Comparison of ENCODE assay signal across 8 cellular contexts in the genomic region with DNA sequence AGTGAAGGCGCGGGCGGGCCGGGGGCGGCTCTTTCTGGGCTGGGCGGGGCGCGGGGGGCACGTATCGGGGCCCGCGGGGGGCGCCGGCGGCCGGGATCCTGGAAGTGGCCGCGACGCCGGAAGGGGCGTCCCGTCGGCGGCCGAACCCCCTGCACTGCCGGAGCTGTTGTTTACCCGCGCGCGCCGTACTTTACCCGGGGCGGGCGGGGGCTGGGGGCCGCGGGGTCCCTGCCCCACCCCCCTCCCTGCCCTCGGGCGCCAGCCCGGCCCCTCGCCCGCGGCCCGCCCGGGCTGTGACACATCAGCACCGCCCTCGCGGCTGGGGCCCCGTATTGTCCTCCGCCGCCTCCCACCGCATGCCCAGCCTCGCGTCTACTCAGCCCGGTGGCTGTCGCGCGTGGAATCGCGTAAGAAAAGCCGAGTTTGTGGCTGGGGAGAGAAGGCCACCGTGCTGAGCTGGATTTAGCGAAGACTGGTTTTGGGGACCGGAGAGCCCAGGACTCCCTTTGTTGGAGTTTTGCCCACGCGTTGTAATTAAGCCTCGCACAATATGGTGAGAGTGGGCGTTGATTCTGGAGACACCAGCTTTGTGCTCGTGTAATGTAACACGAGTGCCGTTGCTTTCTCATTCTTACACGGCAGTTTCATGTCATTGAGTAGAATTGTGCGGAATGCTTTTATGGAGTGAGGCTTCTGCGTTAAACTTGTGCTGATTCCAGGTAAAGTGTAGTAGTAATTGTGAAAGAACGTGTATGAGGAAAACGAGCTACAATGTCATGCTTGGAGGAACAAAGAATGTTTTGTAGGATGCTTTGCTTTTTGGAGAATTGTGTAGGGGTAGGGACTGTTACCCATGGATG. TPM values are rescaled to one million over a fixed set of nuclear protein-coding genes. Genes with fewer than 3 reads are reported as not detected.
A peak's percentile ranks its signal among the peaks of the same experiment; 100 is the strongest.
DNase-seq lines count a peak whose midpoint lies in the region; ATAC-seq and TF ChIP-seq lines count a peak whose summit lies in the region.

No MANE protein-coding gene starts in this region.

- H3K27me3 ChIP-seq in WERI-Rb-1 (ENCODE audit: insufficient read depth, low read depth, severe bottlenecking), result no peaks in the 10 kb centered on the region

- peak overlapping the region; percentile 97 for H3K4me3 ChIP-seq in WERI-Rb-1 (ENCODE audit: low read depth, low read length)

- H3K36me3 ChIP-seq in WERI-Rb-1, result peaks cover 5% of the 10 kb centered on the region; the same call in 1 of the 2 replicates

- no peak for TF ChIP-seq CTCF in WERI-Rb-1 (IDR thresholded peaks at IDR 0.05; ENCODE audit: low read depth, low read length)

- in situ Hi-C loops in T47D (cut with HindIII; ENCODE audit: low pct_unique_long_range_greater_than_20kb, low sequenced_read_pairs), result no loop called here

- H3K27ac ChIP-seq in WERI-Rb-1, result peak overlapping the region; percentile 93

- H3K9me3 ChIP-seq in WERI-Rb-1 (ENCODE audit: severe bottlenecking), result peaks cover 6% of the 10 kb centered on the region

- ATAC-seq in GM21723 (IDR thresholded peaks at IDR 0.05; ENCODE audit: unreplicated experiment) (peak; percentile 19), GM21786 (IDR thresholded peaks at IDR 0.05; ENCODE audit: unreplicated experiment) (no peak)

- DNase-seq in D341Med (ENCODE audit: low spot score), result peak; percentile 85
- DNase-seq in M059J (ENCODE audit: low read depth), result peak; percentile 62
- DNase-seq in WERI-Rb-1, result no peak
- DNase-seq in T47D (ENCODE audit: low read depth in 1 of 2, low spot score in 1 of 2), result peak; percentile 24 to 61
- peak; percentile 56 for DNase-seq in inferior parietal cortex (ENCODE audit: extremely low spot score)
- DNase-seq in smooth muscle cell of the brain vasculature (ENCODE audit: low read depth, low spot score), result peak; percentile 13

RNA-seq across cellular contexts. Expression of a gene that starts 0.6 kb away (rescaled TPM):
- total RNA-seq in M059J (2014; rRNA removed; shearing (Covaris generic)), result 25.5 and 38.3 TPM in 2 replicates
